Comparison of ENCODE assay signal across 1 cellular context in genomic region chr22:43262990-43263644, GRCh38.
A peak's percentile ranks its signal among the peaks of the same experiment; 100 is the strongest.
TF ChIP-seq lines count a peak whose summit lies in the region.

No MANE protein-coding gene starts in this region.

TF ChIP-seq in HepG2, 621 proteins besides CTCF, POLR2A, EP300 and RAD21 (continued from another document and continues in another):
- TF ChIP-seq KIAA2018 (CRISPR knock-in tag; IDR thresholded peaks at IDR 0.05; ENCODE audit: borderline replicate concordance) (no peak), GFI1 (CRISPR knock-in tag; IDR thresholded peaks at IDR 0.05; ENCODE audit: borderline replicate concordance) (peak; percentile 73; the same call in 1 of the 2 replicates), THAP7 (CRISPR knock-in tag; IDR thresholded peaks at IDR 0.05) (0 out of 2 replicates have a peak, but pooled peaks have one; percentile 52), HMG20B (CRISPR knock-in tag; conservative IDR thresholded peaks at IDR 0.05) (peak; percentile 81; the same call in 1 of the 2 replicates), SAP130 (CRISPR knock-in tag; IDR thresholded peaks at IDR 0.05; ENCODE audit: low read depth) (peak; percentile 50), THRA (CRISPR knock-in tag; IDR thresholded peaks at IDR 0.05; ENCODE audit: borderline replicate concordance) (peak; percentile 73; the same call in 1 of the 2 replicates), TFE3 (CRISPR knock-in tag; IDR thresholded peaks at IDR 0.05) (0 out of 2 replicates have a peak, but pooled peaks have one; percentile 20), ZNF574 (CRISPR knock-in tag; IDR thresholded peaks at IDR 0.05) (peak; percentile 55; the same call in 1 of the 2 replicates), CSRNP1 (CRISPR knock-in tag; IDR thresholded peaks at IDR 0.05) (no peak), ZNF292 (CRISPR knock-in tag; IDR thresholded peaks at IDR 0.05; ENCODE audit: borderline replicate concordance, low read depth) (0 out of 2 replicates have a peak, but pooled peaks have one; percentile 57), RXRA (CRISPR knock-in tag; IDR thresholded peaks at IDR 0.05) (peak; percentile 94), HNF1B (CRISPR knock-in tag; IDR thresholded peaks at IDR 0.05) (0 out of 2 replicates have a peak, but pooled peaks have one; percentile 17), HOXA5 (CRISPR knock-in tag; IDR thresholded peaks at IDR 0.05) (peak; percentile 39; the same call in 1 of the 2 replicates), ETS1 (CRISPR knock-in tag; IDR thresholded peaks at IDR 0.05) (no peak), TCF7 (IDR thresholded peaks at IDR 0.05; ENCODE audit: low read depth) (peak; percentile 91), ZNF264 (CRISPR knock-in tag; IDR thresholded peaks at IDR 0.05) (peak; percentile 48; the same call in 1 of the 2 replicates), RFX5 (IDR thresholded peaks at IDR 0.05; ENCODE audit: low read depth, low read length) (no peak), TGIF2 (CRISPR knock-in tag; IDR thresholded peaks at IDR 0.05) (no peak), ZNF333 (CRISPR knock-in tag; IDR thresholded peaks at IDR 0.05; ENCODE audit: borderline replicate concordance) (no peak), PPARG (CRISPR knock-in tag; conservative IDR thresholded peaks at IDR 0.05) (peak; percentile 54; the same call in 1 of the 2 replicates), ZNF317 (CRISPR knock-in tag; IDR thresholded peaks at IDR 0.05) (no peak), ATF4 (CRISPR knock-in tag; IDR thresholded peaks at IDR 0.05) (no peak), AGO1 (IDR thresholded peaks at IDR 0.05; ENCODE audit: low read depth, low read length, poor library complexity, severe bottlenecking) (no peak), HNF4G (IDR thresholded peaks at IDR 0.05; ENCODE audit: borderline replicate concordance, low read depth, low read length) (peak; percentile 65; the same call in 1 of the 2 replicates), HNF4G (CRISPR knock-in tag; IDR thresholded peaks at IDR 0.05; ENCODE audit: borderline replicate concordance, low read depth) (no peak), RNF2 (conservative IDR thresholded peaks at IDR 0.05; ENCODE audit: low read depth) (no peak), ELF3 (CRISPR knock-in tag; IDR thresholded peaks at IDR 0.05) (0 out of 2 replicates have a peak, but pooled peaks have one; percentile 24), ZNF180 (CRISPR knock-in tag; IDR thresholded peaks at IDR 0.05; ENCODE audit: borderline replicate concordance, low read depth) (no peak), ZNF792 (CRISPR knock-in tag; IDR thresholded peaks at IDR 0.05) (peak; percentile 25; the same call in 1 of the 2 replicates), ZBTB37 (CRISPR knock-in tag; IDR thresholded peaks at IDR 0.05) (no peak), GABPA (IDR thresholded peaks at IDR 0.05; ENCODE audit: low read depth, low read length) (peak; percentile 20; the same call in 1 of the 2 replicates), GABPA (CRISPR knock-in tag; IDR thresholded peaks at IDR 0.05; ENCODE audit: low read depth) (peak; percentile 80), ASH2L (IDR thresholded peaks at IDR 0.05; ENCODE audit: insufficient read length, low read depth, low read length) (peak; percentile 67), BHLHE40 (IDR thresholded peaks at IDR 0.05; ENCODE audit: low read length) (peak; percentile 22; the same call in 1 of the 2 replicates), HOXA3 (CRISPR knock-in tag; IDR thresholded peaks at IDR 0.05) (peak; percentile 55; the same call in 1 of the 2 replicates)
